In genomic region chr14:104436047-104436531, GRCh38 we compare ENCODE assay signal across 9 cellular contexts.
DNase-seq lines count a peak whose midpoint lies in the region; ATAC-seq, FAIRE-seq and TF ChIP-seq lines count a peak whose summit lies in the region.
"Had no signal": no experiment of that assay in that cellular context is flagged by ENCODE, and none has a peak within 500 bp of the region (broad histone marks: within the 10 kb centered on the region; RNA-seq: fewer than 3 reads in every experiment).

No MANE protein-coding gene starts in this region.

- H3K27ac ChIP-seq in kidney (ENCODE audit: low read depth in 2 of 2, low read length in 2 of 2) (peak overlapping the region; percentile 51 to 52), stomach (peak overlapping the region in 4 of 5 donors; percentile 15 to 69 (median 49))

- no peak for TF ChIP-seq POLR2A in stomach (IDR thresholded peaks at IDR 0.05)

- peak; percentile 87 for DNase-seq in H7
- DNase-seq in astrocyte of the spinal cord (ENCODE audit: low read depth, low spot score), result peak; percentile 2
- peak; percentile 91 for DNase-seq in kidney
- DNase-seq in stomach, result peak; percentile 71
- no peak for DNase-seq in NCI-H524 treated with DMSO at 0.1 percent for 48 hours (lab: John Stamatoyannopoulos, UW)
- DNase-seq in HK-2 (ENCODE audit: unreplicated experiment), result no peak
- DNase-seq: activated CD4-positive, alpha-beta T cell treated with anti-CD3 and anti-CD28 coated beads, Interleukin-2, amount 50 U/mL, for 1 hour had no signal

- intact Hi-C loops in kidney (cut with DNase I), result no loop called here
- intact Hi-C loops in stomach (cut with DNase I; ENCODE audit: low total_unique reads), result no loop called here

- in situ Hi-C loops in astrocyte of the spinal cord (cut with HindIII; ENCODE audit: low sequenced_read_pairs), result no loop called here

- 6 to 23% (median 14%) methylated on average over 14 to 18 of the region's 18 CpGs for WGBS in stomach, 5 donors

- ATAC-seq in GM21526 (IDR thresholded peaks at IDR 0.05; ENCODE audit: low FRiP score, unreplicated experiment), result no peak
- no peak for ATAC-seq in GM21717 (IDR thresholded peaks at IDR 0.05; ENCODE audit: unreplicated experiment)

- FAIRE-seq in kidney (lab: Jason Lieb, UNC), result no peak

- TF ChIP-seq EP300 in stomach (IDR thresholded peaks at IDR 0.05), result no peak

- H3K9me3 ChIP-seq in kidney (ENCODE audit: control insufficient read depth in 1 of 2, low read length in 2 of 2) (no peaks in the 10 kb centered on the region), stomach (no peaks in the 10 kb centered on the region)

- H3K9ac ChIP-seq in kidney (ENCODE audit: low read length in 2 of 2), result no peak overlapping the region

- peaks cover 0 to 13% of the 10 kb centered on the region in 2 donors for H3K4me1 ChIP-seq in kidney (ENCODE audit: control insufficient read depth in 1 of 2, insufficient read depth in 1 of 2, low read depth in 1 of 2, low read length in 2 of 2)
- H3K4me1 ChIP-seq in stomach, result peaks cover 9 to 19% (median 18%) of the 10 kb centered on the region in 4 donors

- H3K36me3 ChIP-seq in H7 (replicated peaks; ENCODE audit: control insufficient read depth, insufficient read depth, low read length) (no peaks in the 10 kb centered on the region), kidney (ENCODE audit: control insufficient read depth in 1 of 2, insufficient read depth in 2 of 2, low read length in 2 of 2) (no peaks in the 10 kb centered on the region), stomach (no peaks in the 10 kb centered on the region)

- no peaks in the 10 kb centered on the region for H3K27me3 ChIP-seq in H7 (ENCODE audit: control insufficient read depth, insufficient read depth, low read length)
- H3K27me3 ChIP-seq in stomach, result no peaks in the 10 kb centered on the region

- TF ChIP-seq CTCF in astrocyte of the spinal cord (IDR thresholded peaks at IDR 0.05; ENCODE audit: low read depth, low read length) (no peak), kidney (IDR thresholded peaks at IDR 0.05; ENCODE audit: borderline replicate concordance, extremely low read depth, insufficient read depth) (no peak), stomach (IDR thresholded peaks at IDR 0.05) (no peak)

- H3K4me3 ChIP-seq in H7 (ENCODE audit: insufficient read depth, low read depth, low read length), result no peak overlapping the region
- H3K4me3 ChIP-seq in astrocyte of the spinal cord (ENCODE audit: low read depth, low read length), result no peak overlapping the region
- peak overlapping the region; percentile 32 to 57 for H3K4me3 ChIP-seq in kidney (ENCODE audit: low read length in 2 of 2)
- peak overlapping the region; percentile 25 to 42 (median 32) for H3K4me3 ChIP-seq in stomach

Comparison
In these comparisons a context has a peak if more than half of its experiments do, and no peak if none do; other contexts are left out.
1. DNase-seq: peak in H7 (single experiment), astrocyte of the spinal cord (single experiment), kidney (single experiment) and stomach (single experiment); none in NCI-H524 treated with DMSO at 0.1 percent for 48 hours (single experiment) and HK-2 (single experiment).
2. H3K4me3 ChIP-seq: peak in kidney (2 of 2) and stomach (4 of 4); none in H7 (single experiment) and astrocyte of the spinal cord (single experiment).